In the genomic region with DNA sequence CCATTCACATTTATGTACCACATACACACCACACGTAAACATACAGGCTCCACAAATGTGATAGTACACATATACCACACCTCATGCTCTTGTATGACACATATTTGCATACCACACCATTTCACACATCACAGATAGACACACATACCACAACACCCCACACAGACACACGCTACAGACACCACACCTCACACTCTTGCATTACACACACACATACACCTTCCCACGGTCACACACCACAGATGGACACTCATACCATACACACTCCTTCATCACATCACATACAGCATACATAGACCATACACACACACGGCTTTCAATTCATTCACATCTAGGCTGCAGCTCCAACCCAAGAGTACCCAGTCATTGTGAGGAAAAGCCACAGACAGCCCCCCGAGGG, we compare ENCODE assay signal across 21 cellular contexts.
DNase-seq lines count a peak whose midpoint lies in the region; ATAC-seq, FAIRE-seq and TF ChIP-seq lines count a peak whose summit lies in the region.
"Had no signal": no experiment of that assay in that cellular context is flagged by ENCODE, and none has a peak within 500 bp of the region (broad histone marks: within the 10 kb centered on the region; RNA-seq: fewer than 3 reads in every experiment).

No MANE protein-coding gene starts in this region.

- DNase-seq in activated CD8-positive, alpha-beta T cell treated with anti-CD3 and anti-CD28 coated beads for 36 hours = no peak
- no peak for DNase-seq in activated CD8-positive, alpha-beta T cell treated with anti-CD3 and anti-CD28 coated beads, Interleukin-2, amount 10 ng/mL, durations not matched to agents 7 days and 5 days
- peak; percentile 42 for DNase-seq in astrocyte (ENCODE audit: low read depth)
- no peak for DNase-seq in naive thymus-derived CD8-positive, alpha-beta T cell
- DNase-seq: Calu3; H7; MV-4-11; NCI-H1105; NCI-H1436 treated with DMSO at 0.1 percent for 48 hours; NCI-H2029; NCI-H446; NCI-H526; NCI-H82; NK-92 treated with Interleukin-12 subunit alpha and Interleukin-12 subunit beta, amount 100 ng/mL, for 24 hours; PC-3 had no signal

- H2AFZ ChIP-seq in astrocyte (ENCODE audit: low read depth, low read length) = no peak overlapping the region

- H3K36me3 Mint-ChIP-seq in activated CD8-positive, alpha-beta T cell treated with anti-CD3 and anti-CD28 coated beads for 36 hours (ENCODE audit: low read depth) = no peaks in the 10 kb centered on the region
- H3K36me3 Mint-ChIP-seq in activated CD8-positive, alpha-beta T cell treated with anti-CD3 and anti-CD28 coated beads, Interleukin-2, amount 10 ng/mL, durations not matched to agents 7 days and 5 days (ENCODE audit: low read depth) = no peaks in the 10 kb centered on the region
- H3K36me3 Mint-ChIP-seq in astrocyte (ENCODE audit: low read depth, unreplicated experiment) = no peaks in the 10 kb centered on the region
- H3K36me3 Mint-ChIP-seq in naive thymus-derived CD8-positive, alpha-beta T cell = no peaks in the 10 kb centered on the region

- peak; percentile 45 for ATAC-seq in activated CD8-positive, alpha-beta T cell treated with anti-CD3 and anti-CD28 coated beads for 36 hours
- ATAC-seq in activated CD8-positive, alpha-beta T cell treated with anti-CD3 and anti-CD28 coated beads, Interleukin-2, amount 10 ng/mL, durations not matched to agents 7 days and 5 days = no peak
- peak; percentile 9 to 23 for ATAC-seq in naive thymus-derived CD8-positive, alpha-beta T cell
- ATAC-seq in GM21515 (IDR thresholded peaks at IDR 0.05; ENCODE audit: unreplicated experiment) (no peak), GM19397 (IDR thresholded peaks at IDR 0.05; ENCODE audit: unreplicated experiment) (no peak)
- ATAC-seq: PC-3 had no signal

- no peaks in the 10 kb centered on the region for H3K9me3 Mint-ChIP-seq in activated CD8-positive, alpha-beta T cell treated with anti-CD3 and anti-CD28 coated beads for 36 hours
- no peaks in the 10 kb centered on the region for H3K9me3 Mint-ChIP-seq in activated CD8-positive, alpha-beta T cell treated with anti-CD3 and anti-CD28 coated beads, Interleukin-2, amount 10 ng/mL, durations not matched to agents 7 days and 5 days (ENCODE audit: insufficient read depth)
- H3K9me3 Mint-ChIP-seq in astrocyte (ENCODE audit: unreplicated experiment) = no peaks in the 10 kb centered on the region
- no peaks in the 10 kb centered on the region for H3K9me3 Mint-ChIP-seq in naive thymus-derived CD8-positive, alpha-beta T cell

- intact Hi-C loops in activated CD8-positive, alpha-beta T cell treated with anti-CD3 and anti-CD28 coated beads for 36 hours (cut with micrococcal nuclease) = no loop called here

- no peaks in the 10 kb centered on the region for H3K4me1 Mint-ChIP-seq in activated CD8-positive, alpha-beta T cell treated with anti-CD3 and anti-CD28 coated beads for 36 hours (ENCODE audit: low read depth)
- peaks cover 3% of the 10 kb centered on the region for H3K4me1 Mint-ChIP-seq in activated CD8-positive, alpha-beta T cell treated with anti-CD3 and anti-CD28 coated beads, Interleukin-2, amount 10 ng/mL, durations not matched to agents 7 days and 5 days (ENCODE audit: low read depth)
- H3K4me1 Mint-ChIP-seq in astrocyte (ENCODE audit: low read depth, unreplicated experiment) = peaks cover 17% of the 10 kb centered on the region
- peaks cover 0 to 19% (median 8%) of the 10 kb centered on the region in 4 donors for H3K4me1 Mint-ChIP-seq in naive thymus-derived CD8-positive, alpha-beta T cell

- peaks cover 7 to 31% (median 26%) of the 10 kb centered on the region in 10 experiments; a peak in 19 of 20 replicates for H3K4me1 ChIP-seq in BLaER1 treated with 17β-estradiol and CSF1 and Interleukin-3, amounts not matched to agents 10 nM and 100 nM
- peaks cover 22% of the 10 kb centered on the region for H3K4me1 ChIP-seq in astrocyte (ENCODE audit: insufficient read depth, low read length)

- no peaks in the 10 kb centered on the region for H3K27me3 Mint-ChIP-seq in activated CD8-positive, alpha-beta T cell treated with anti-CD3 and anti-CD28 coated beads for 36 hours
- H3K27me3 Mint-ChIP-seq in activated CD8-positive, alpha-beta T cell treated with anti-CD3 and anti-CD28 coated beads, Interleukin-2, amount 10 ng/mL, durations not matched to agents 7 days and 5 days (ENCODE audit: low read depth) = peaks cover 2% of the 10 kb centered on the region
- peaks cover 3% of the 10 kb centered on the region for H3K27me3 Mint-ChIP-seq in astrocyte (ENCODE audit: low read depth, unreplicated experiment)
- no peaks in the 10 kb centered on the region for H3K27me3 Mint-ChIP-seq in naive thymus-derived CD8-positive, alpha-beta T cell

- no peaks in the 10 kb centered on the region for H4K20me1 ChIP-seq in BLaER1 treated with 17β-estradiol and CSF1 and Interleukin-3, amounts not matched to agents 10 nM and 100 nM
- H4K20me1 ChIP-seq in astrocyte (ENCODE audit: insufficient read depth, low read length) = no peaks in the 10 kb centered on the region

- no peaks in the 10 kb centered on the region for H3K79me2 ChIP-seq in astrocyte (ENCODE audit: insufficient read depth, low read length)

- H3K27ac ChIP-seq in BLaER1 treated with 17β-estradiol and CSF1 and Interleukin-3, amounts not matched to agents 10 nM and 100 nM = no peak overlapping the region
- H3K27ac ChIP-seq in astrocyte (ENCODE audit: low read depth, low read length) = peak overlapping the region; percentile 6
- H3K27ac ChIP-seq: C4-2B, SJSA1 had no signal

- peak overlapping the region; percentile 33 to 78 (median 60); a peak in 19 of 22 replicates for H3K4me2 ChIP-seq in BLaER1 treated with 17β-estradiol and CSF1 and Interleukin-3, amounts not matched to agents 10 nM and 100 nM
- peak overlapping the region; percentile 69 for H3K4me2 ChIP-seq in astrocyte (ENCODE audit: low read length)

- CTCF ChIA-PET in activated CD8-positive, alpha-beta T cell treated with anti-CD3 and anti-CD28 coated beads for 36 hours (lab: Charles Lee) = no interaction called here
- CTCF ChIA-PET in activated CD8-positive, alpha-beta T cell treated with anti-CD3 and anti-CD28 coated beads, Interleukin-2, amount 10 ng/mL, durations not matched to agents 7 days and 5 days (lab: Charles Lee) = no interaction called here

- H3K27me3 ChIP-seq in BLaER1 treated with 17β-estradiol and CSF1 and Interleukin-3, amounts not matched to agents 10 nM and 100 nM = no peaks in the 10 kb centered on the region
- H3K27me3 ChIP-seq in astrocyte (ENCODE audit: insufficient read depth, low read length) = peaks cover 3% of the 10 kb centered on the region
- H3K27me3 ChIP-seq: SJSA1 had no signal

- no peaks in the 10 kb centered on the region for H3K36me3 ChIP-seq in BLaER1 treated with 17β-estradiol and CSF1 and Interleukin-3, amounts not matched to agents 10 nM and 100 nM
- H3K36me3 ChIP-seq in astrocyte (ENCODE audit: insufficient read depth, low read length) = no peaks in the 10 kb centered on the region
- H3K36me3 ChIP-seq: SJSA1 had no signal

- H3K4me3 ChIP-seq in BLaER1 treated with 17β-estradiol and CSF1 and Interleukin-3, amounts not matched to agents 10 nM and 100 nM = no peak overlapping the region
- no peak overlapping the region for H3K4me3 ChIP-seq in astrocyte (ENCODE audit: insufficient read depth, low read depth, low read length)
- H3K4me3 ChIP-seq: SJSA1 had no signal

- POLR2A ChIA-PET in activated CD8-positive, alpha-beta T cell treated with anti-CD3 and anti-CD28 coated beads for 36 hours (lab: Charles Lee) = no interaction called here
- POLR2A ChIA-PET in activated CD8-positive, alpha-beta T cell treated with anti-CD3 and anti-CD28 coated beads, Interleukin-2, amount 10 ng/mL, durations not matched to agents 7 days and 5 days (lab: Charles Lee) = no interaction called here
- POLR2A ChIA-PET in naive thymus-derived CD8-positive, alpha-beta T cell (lab: Charles Lee) = no interaction called here

- no peak overlapping the region for H3K4me3 Mint-ChIP-seq in activated CD8-positive, alpha-beta T cell treated with anti-CD3 and anti-CD28 coated beads for 36 hours
- no peak overlapping the region for H3K4me3 Mint-ChIP-seq in activated CD8-positive, alpha-beta T cell treated with anti-CD3 and anti-CD28 coated beads, Interleukin-2, amount 10 ng/mL, durations not matched to agents 7 days and 5 days
- H3K4me3 Mint-ChIP-seq in astrocyte (ENCODE audit: unreplicated experiment) = no peak overlapping the region
- H3K4me3 Mint-ChIP-seq in naive thymus-derived CD8-positive, alpha-beta T cell = no peak overlapping the region

- H3K9me3 ChIP-seq in BLaER1 treated with 17β-estradiol and CSF1 and Interleukin-3, amounts not matched to agents 10 nM and 100 nM (replicated peaks in 1 of 11) = no peaks in the 10 kb centered on the region
- no peaks in the 10 kb centered on the region for H3K9me3 ChIP-seq in astrocyte (ENCODE audit: insufficient read depth, low read depth, low read length)
- H3K9me3 ChIP-seq: SJSA1 had no signal

- no peak overlapping the region for H3K27ac Mint-ChIP-seq in activated CD8-positive, alpha-beta T cell treated with anti-CD3 and anti-CD28 coated beads for 36 hours
- no peak overlapping the region for H3K27ac Mint-ChIP-seq in activated CD8-positive, alpha-beta T cell treated with anti-CD3 and anti-CD28 coated beads, Interleukin-2, amount 10 ng/mL, durations not matched to agents 7 days and 5 days
- no peak overlapping the region for H3K27ac Mint-ChIP-seq in astrocyte (ENCODE audit: unreplicated experiment)
- H3K27ac Mint-ChIP-seq in naive thymus-derived CD8-positive, alpha-beta T cell = no peak overlapping the region

- no peak for FAIRE-seq in astrocyte (lab: Jason Lieb, UNC)
- FAIRE-seq: GM19239 had no signal

- no peak for TF ChIP-seq CTCF in activated CD8-positive, alpha-beta T cell treated with anti-CD3 and anti-CD28 coated beads for 36 hours (IDR thresholded peaks at IDR 0.05)
- TF ChIP-seq CTCF in astrocyte (IDR thresholded peaks at IDR 0.05; ENCODE audit: insufficient read depth, low read depth, low read length) = no peak

- H3K9ac ChIP-seq in BLaER1 treated with 17β-estradiol and CSF1 and Interleukin-3, amounts not matched to agents 10 nM and 100 nM = no peak overlapping the region
- peak overlapping the region; percentile 15 for H3K9ac ChIP-seq in astrocyte (ENCODE audit: low read length)

Comparison
In these comparisons a context has a peak if more than half of its experiments do, and no peak if none do; other contexts are left out.
1. ATAC-seq: peak in activated CD8-positive, alpha-beta T cell treated with anti-CD3 and anti-CD28 coated beads for 36 hours (single experiment) and naive thymus-derived CD8-positive, alpha-beta T cell (2 of 2); none in activated CD8-positive, alpha-beta T cell treated with anti-CD3 and anti-CD28 coated beads, Interleukin-2, amount 10 ng/mL, durations not matched to agents 7 days and 5 days (single experiment), GM21515 (single experiment) and GM19397 (single experiment).